23 cellular contexts compared by ENCODE assay signal in the genomic region with DNA sequence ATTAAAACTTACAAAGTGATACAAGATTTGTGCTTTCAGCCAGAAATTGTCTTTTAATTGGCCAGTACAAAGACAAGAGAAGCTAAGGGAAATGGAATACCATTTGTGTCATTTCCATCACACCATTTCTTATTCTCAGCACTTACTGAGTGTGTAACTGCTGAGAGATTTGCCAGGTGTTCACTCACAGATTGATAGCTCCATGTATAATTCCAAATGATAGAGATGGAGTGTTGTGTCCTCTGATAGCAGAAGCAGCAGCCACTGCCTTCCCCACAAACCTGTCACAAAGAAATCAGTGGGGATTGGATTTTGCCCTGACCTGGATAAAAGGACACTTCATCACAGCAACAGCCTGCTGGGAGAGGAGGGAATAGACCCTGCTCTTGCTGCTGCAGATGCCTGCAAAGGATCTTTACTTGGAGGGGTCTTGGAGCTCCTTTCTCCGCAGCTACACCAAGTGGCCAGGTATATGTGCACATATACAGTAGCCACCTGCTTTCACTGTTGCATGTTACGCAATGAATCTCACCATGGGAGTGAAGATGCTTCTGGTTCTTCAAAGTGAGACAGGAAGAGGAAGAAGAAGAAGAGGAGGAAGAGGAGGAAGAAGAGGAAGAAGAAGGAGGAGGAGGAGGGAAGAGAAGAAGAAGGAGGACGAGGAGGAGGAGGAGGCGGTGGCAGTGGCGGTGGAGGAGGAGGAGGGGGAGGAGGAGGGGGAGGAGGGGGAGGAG.
"Had no signal": no experiment of that assay in that cellular context is flagged by ENCODE, and none has a peak within 500 bp of the region (broad histone marks: within the 10 kb centered on the region; RNA-seq: fewer than 3 reads in every experiment).

No MANE protein-coding gene starts in this region.

- DNase-seq: activated CD4-positive, alpha-beta T cell treated with anti-CD3 and anti-CD28 coated beads, Interleukin-2, amount 10 ng/mL, durations not matched to agents 7 days and 5 days; activated CD4-positive, alpha-beta T cell treated with anti-CD3 and anti-CD28 coated beads, Interleukin-2, amount 50 U/mL, for 48 hours; activated CD8-positive, alpha-beta T cell treated with anti-CD3 and anti-CD28 coated beads, Interleukin-2, amount 10 ng/mL, durations not matched to agents 7 days and 5 days; activated gamma-delta T cell treated with Interleukin-2 at 50 U/mL for 16 hours; activated naive CD4-positive, alpha-beta T cell treated with anti-CD3 and anti-CD28 coated beads for 36 hours; activated T-cell treated with anti-CD3 and anti-CD28 coated beads, Interleukin-2, amount 50 U/mL, for 24 hours; adrenal gland; caudate nucleus; Karpas-422; KBM-7; NCI-H1105; NCI-H1417 treated with DMSO at 0.1 percent for 48 hours; NCI-H187 treated with DMSO at 0.1 percent for 48 hours; NCI-H2081; NCI-H510A; NCI-H526; NCI-H748 treated with DMSO at 0.1 percent for 48 hours; NK-92 treated with Interleukin-12 subunit alpha and Interleukin-12 subunit beta, amount 100 ng/mL, for 24 hours; Right ventricle myocardium superior; SJCRH30; T1000 had no signal

- H3K9me3 ChIP-seq: adrenal gland, SJCRH30 had no signal

- H3K36me3 ChIP-seq: adrenal gland, SJCRH30 had no signal

- FAIRE-seq: bronchial epithelial cell had no signal

- H3K27me3 ChIP-seq: adrenal gland, SJCRH30 had no signal

- H3K4me1 ChIP-seq: adrenal gland, SJCRH30 had no signal

- H3K27ac ChIP-seq: adrenal gland, SJCRH30, SK-N-MC had no signal

- ATAC-seq: activated CD8-positive, alpha-beta T cell treated with anti-CD3 and anti-CD28 coated beads, Interleukin-2, amount 10 ng/mL, durations not matched to agents 7 days and 5 days had no signal

- H3K4me3 ChIP-seq: adrenal gland, SJCRH30, SK-N-MC had no signal
